In genomic region chr1:205975387-205975998, GRCh38 we compare ENCODE assay signal across 18 cellular contexts. TPM values are rescaled to one million over a fixed set of nuclear protein-coding genes. Genes with fewer than 3 reads are reported as not detected.
"Had no signal": no experiment of that assay in that cellular context is flagged by ENCODE, and none has a peak within 500 bp of the region (broad histone marks: within the 10 kb centered on the region; RNA-seq: fewer than 3 reads in every experiment).

No MANE protein-coding gene starts in this region.

- H3K9me3 ChIP-seq: ascending aorta, testis had no signal

- H3K4me3 ChIP-seq: ascending aorta, lung, testis had no signal

- H3K27ac ChIP-seq: ascending aorta, testis had no signal

- H3K36me3 ChIP-seq: ascending aorta had no signal

- DNase-seq: activated CD4-positive, alpha-beta memory T cell treated with anti-CD3 and anti-CD28 coated beads for 36 hours; activated effector memory CD4-positive, alpha-beta T cell treated with anti-CD3 and anti-CD28 coated beads, Interleukin-2, amount 50 U/mL, for 16 hours; activated naive CD8-positive, alpha-beta T cell treated with anti-CD3 and anti-CD28 coated beads, Interleukin-2, amount 10 ng/mL, durations not matched to agents 7 days and 5 days; activated T-cell treated with anti-CD3 and anti-CD28 coated beads, Interleukin-2, amount 50 U/mL, for 4 hours; caudate nucleus; cortex of kidney; effector CD8-positive, alpha-beta T cell; hypothalamus; naive thymus-derived CD8-positive, alpha-beta T cell; occipital lobe; stimulated activated naive CD4-positive, alpha-beta T cell; testis had no signal

- ATAC-seq: activated T-cell treated with anti-CD3 and anti-CD28 coated beads, Interleukin-2, amount 50 U/mL, for 4 hours; naive thymus-derived CD8-positive, alpha-beta T cell; sciatic nerve had no signal

- H3K27me3 ChIP-seq: ascending aorta, testis had no signal

RNA-seq across cellular contexts. Expression of gene RAB7B, which starts 27.7 kb away (rescaled TPM):
- total RNA-seq: activated CD4-positive, alpha-beta memory T cell treated with anti-CD3 and anti-CD28 coated beads for 36 hours; ascending aorta; naive thymus-derived CD8-positive, alpha-beta T cell; progenitor cell of endocrine pancreas had no signal
- polyA plus RNA-seq: naive thymus-derived CD8-positive, alpha-beta T cell had no signal

RNA-seq across cellular contexts. Expression of gene SLC26A9, which starts 32.2 kb away (rescaled TPM):
- total RNA-seq: activated CD4-positive, alpha-beta memory T cell treated with anti-CD3 and anti-CD28 coated beads for 36 hours; activated naive CD8-positive, alpha-beta T cell treated with anti-CD3 and anti-CD28 coated beads, Interleukin-2, amount 10 ng/mL, durations not matched to agents 7 days and 5 days; activated T-cell treated with anti-CD3 and anti-CD28 coated beads, Interleukin-2, amount 50 U/mL, for 4 hours; ascending aorta; mononuclear cell; naive thymus-derived CD8-positive, alpha-beta T cell; occipital lobe; sciatic nerve; urinary bladder had no signal
- polyA plus RNA-seq: naive thymus-derived CD8-positive, alpha-beta T cell; urinary bladder had no signal

RNA-seq across cellular contexts. Expression of gene CTSE, which starts 48.2 kb away (rescaled TPM):
- total RNA-seq: activated CD4-positive, alpha-beta memory T cell treated with anti-CD3 and anti-CD28 coated beads for 36 hours; activated naive CD8-positive, alpha-beta T cell treated with anti-CD3 and anti-CD28 coated beads, Interleukin-2, amount 10 ng/mL, durations not matched to agents 7 days and 5 days; ascending aorta; mononuclear cell; naive thymus-derived CD8-positive, alpha-beta T cell; occipital lobe had no signal
- polyA plus RNA-seq: naive thymus-derived CD8-positive, alpha-beta T cell had no signal
